1 cellular context compared by ENCODE assay signal in the genomic region with DNA sequence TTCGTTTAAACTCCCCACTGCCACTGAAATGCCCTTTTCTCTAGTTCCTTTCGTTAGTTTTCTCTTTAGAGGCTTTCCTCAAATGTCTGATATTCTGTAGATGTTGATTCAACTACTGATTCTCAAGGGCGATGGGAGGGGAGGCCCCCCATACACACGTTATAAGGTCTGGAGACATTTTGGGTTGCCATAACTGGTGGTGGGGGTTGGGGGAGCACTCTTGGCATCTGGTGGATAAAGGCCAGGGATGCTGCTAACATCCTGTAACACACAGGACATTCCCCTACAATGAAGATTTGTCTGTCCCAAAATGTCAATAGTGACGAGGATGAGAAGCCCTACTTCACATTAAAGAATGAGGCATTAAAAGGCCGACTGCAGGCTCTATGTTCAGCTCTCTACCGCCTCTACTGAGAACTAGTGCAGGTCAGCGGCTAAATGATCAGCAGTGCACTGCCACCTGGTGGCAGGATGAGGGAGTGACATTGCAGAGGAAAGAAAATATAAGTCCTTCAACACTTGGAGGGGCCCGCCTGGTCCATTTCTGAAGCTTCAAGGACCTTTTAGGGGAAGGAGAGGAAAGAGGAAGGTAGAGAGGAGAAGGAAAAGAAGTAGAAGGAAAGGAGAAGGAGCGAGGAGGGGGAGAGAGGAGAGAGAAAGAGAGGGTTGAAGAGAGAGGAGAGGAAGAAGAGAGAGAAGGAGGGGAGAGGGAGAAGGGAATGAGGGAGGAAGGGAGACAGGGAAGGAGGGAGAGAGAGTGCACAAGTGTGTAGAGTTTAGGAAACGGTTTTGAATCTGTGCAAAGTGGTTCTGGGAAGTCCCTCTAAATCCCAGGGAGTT.
A peak's percentile ranks its signal among the peaks of the same experiment; 100 is the strongest.
TF ChIP-seq lines count a peak whose summit lies in the region.

No MANE protein-coding gene starts in this region.

TF ChIP-seq in HEK293, 187 proteins besides CTCF, POLR2A, EP300 and RAD21 (continued from another document and continues in another):
- TF ChIP-seq ZSCAN30 (tag by site-specific recombination; IDR thresholded peaks at IDR 0.05) (peak; percentile 89), ZNF114 (tag by site-specific recombination; IDR thresholded peaks at IDR 0.05) (no peak), TCF7L2 (IDR thresholded peaks at IDR 0.05; ENCODE audit: borderline replicate concordance, low read depth, low read length) (no peak), ZBTB21 (tag by site-specific recombination; IDR thresholded peaks at IDR 0.05) (no peak), ZIC2 (tag by site-specific recombination; IDR thresholded peaks at IDR 0.05) (no peak), ZNF175 (tag by site-specific recombination; IDR thresholded peaks at IDR 0.05) (no peak), SCRT2 (tag by site-specific recombination; IDR thresholded peaks at IDR 0.05) (no peak), PRDM1 (tag by site-specific recombination; IDR thresholded peaks at IDR 0.05) (peak; percentile 82), ZNF664 (tag by site-specific recombination; IDR thresholded peaks at IDR 0.05) (no peak), ZNF521 (tag by site-specific recombination; IDR thresholded peaks at IDR 0.05) (no peak), HOXD13 (CRISPR knock-in tag; IDR thresholded peaks at IDR 0.05; ENCODE audit: borderline replicate concordance) (no peak), ZNF221 (tag by site-specific recombination; IDR thresholded peaks at IDR 0.05; ENCODE audit: borderline replicate concordance) (no peak), ZNF2 (tag by site-specific recombination; IDR thresholded peaks at IDR 0.05) (peak; percentile 68; the same call in 1 of the 2 replicates), ZBTB17 (tag by site-specific recombination; IDR thresholded peaks at IDR 0.05) (peak; percentile 49; the same call in 1 of the 2 replicates), BCL11B (tag by site-specific recombination; IDR thresholded peaks at IDR 0.05; ENCODE audit: low read depth) (no peak), GLIS2 (tag by site-specific recombination; IDR thresholded peaks at IDR 0.05) (no peak), ZNF146 (tag by site-specific recombination; IDR thresholded peaks at IDR 0.05) (no peak), ZNF394 (tag by site-specific recombination; IDR thresholded peaks at IDR 0.05; ENCODE audit: borderline replicate concordance) (no peak), FEZF1 (tag by site-specific recombination; IDR thresholded peaks at IDR 0.05) (peak; percentile 40), ZNF837 (tag by site-specific recombination; IDR thresholded peaks at IDR 0.05) (no peak), ZNF223 (tag by site-specific recombination; IDR thresholded peaks at IDR 0.05) (no peak), ZNF157 (tag by site-specific recombination; IDR thresholded peaks at IDR 0.05) (no peak), ZNF561 (tag by site-specific recombination; IDR thresholded peaks at IDR 0.05; ENCODE audit: borderline replicate concordance) (no peak), MZF1 (tag by site-specific recombination; IDR thresholded peaks at IDR 0.05; ENCODE audit: borderline replicate concordance) (no peak), ZNF610 (tag by site-specific recombination; IDR thresholded peaks at IDR 0.05; ENCODE audit: borderline replicate concordance) (no peak), HOXC10 (CRISPR knock-in tag; IDR thresholded peaks at IDR 0.05) (no peak), EGR2 (tag by site-specific recombination; IDR thresholded peaks at IDR 0.05; ENCODE audit: low read depth) (no peak)
- TF ChIP-seq, protein P1, sequence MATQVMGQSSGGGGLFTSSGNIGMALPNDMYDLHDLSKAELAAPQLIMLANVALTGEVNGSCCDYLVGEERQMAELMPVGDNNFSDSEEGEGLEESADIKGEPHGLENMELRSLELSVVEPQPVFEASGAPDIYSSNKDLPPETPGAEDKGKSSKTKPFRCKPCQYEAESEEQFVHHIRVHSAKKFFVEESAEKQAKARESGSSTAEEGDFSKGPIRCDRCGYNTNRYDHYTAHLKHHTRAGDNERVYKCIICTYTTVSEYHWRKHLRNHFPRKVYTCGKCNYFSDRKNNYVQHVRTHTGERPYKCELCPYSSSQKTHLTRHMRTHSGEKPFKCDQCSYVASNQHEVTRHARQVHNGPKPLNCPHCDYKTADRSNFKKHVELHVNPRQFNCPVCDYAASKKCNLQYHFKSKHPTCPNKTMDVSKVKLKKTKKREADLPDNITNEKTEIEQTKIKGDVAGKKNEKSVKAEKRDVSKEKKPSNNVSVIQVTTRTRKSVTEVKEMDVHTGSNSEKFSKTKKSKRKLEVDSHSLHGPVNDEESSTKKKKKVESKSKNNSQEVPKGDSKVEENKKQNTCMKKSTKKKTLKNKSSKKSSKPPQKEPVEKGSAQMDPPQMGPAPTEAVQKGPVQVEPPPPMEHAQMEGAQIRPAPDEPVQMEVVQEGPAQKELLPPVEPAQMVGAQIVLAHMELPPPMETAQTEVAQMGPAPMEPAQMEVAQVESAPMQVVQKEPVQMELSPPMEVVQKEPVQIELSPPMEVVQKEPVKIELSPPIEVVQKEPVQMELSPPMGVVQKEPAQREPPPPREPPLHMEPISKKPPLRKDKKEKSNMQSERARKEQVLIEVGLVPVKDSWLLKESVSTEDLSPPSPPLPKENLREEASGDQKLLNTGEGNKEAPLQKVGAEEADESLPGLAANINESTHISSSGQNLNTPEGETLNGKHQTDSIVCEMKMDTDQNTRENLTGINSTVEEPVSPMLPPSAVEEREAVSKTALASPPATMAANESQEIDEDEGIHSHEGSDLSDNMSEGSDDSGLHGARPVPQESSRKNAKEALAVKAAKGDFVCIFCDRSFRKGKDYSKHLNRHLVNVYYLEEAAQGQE (tag by site-specific recombination; IDR thresholded peaks at IDR 0.05), result no peak
- TF ChIP-seq, protein P2, sequence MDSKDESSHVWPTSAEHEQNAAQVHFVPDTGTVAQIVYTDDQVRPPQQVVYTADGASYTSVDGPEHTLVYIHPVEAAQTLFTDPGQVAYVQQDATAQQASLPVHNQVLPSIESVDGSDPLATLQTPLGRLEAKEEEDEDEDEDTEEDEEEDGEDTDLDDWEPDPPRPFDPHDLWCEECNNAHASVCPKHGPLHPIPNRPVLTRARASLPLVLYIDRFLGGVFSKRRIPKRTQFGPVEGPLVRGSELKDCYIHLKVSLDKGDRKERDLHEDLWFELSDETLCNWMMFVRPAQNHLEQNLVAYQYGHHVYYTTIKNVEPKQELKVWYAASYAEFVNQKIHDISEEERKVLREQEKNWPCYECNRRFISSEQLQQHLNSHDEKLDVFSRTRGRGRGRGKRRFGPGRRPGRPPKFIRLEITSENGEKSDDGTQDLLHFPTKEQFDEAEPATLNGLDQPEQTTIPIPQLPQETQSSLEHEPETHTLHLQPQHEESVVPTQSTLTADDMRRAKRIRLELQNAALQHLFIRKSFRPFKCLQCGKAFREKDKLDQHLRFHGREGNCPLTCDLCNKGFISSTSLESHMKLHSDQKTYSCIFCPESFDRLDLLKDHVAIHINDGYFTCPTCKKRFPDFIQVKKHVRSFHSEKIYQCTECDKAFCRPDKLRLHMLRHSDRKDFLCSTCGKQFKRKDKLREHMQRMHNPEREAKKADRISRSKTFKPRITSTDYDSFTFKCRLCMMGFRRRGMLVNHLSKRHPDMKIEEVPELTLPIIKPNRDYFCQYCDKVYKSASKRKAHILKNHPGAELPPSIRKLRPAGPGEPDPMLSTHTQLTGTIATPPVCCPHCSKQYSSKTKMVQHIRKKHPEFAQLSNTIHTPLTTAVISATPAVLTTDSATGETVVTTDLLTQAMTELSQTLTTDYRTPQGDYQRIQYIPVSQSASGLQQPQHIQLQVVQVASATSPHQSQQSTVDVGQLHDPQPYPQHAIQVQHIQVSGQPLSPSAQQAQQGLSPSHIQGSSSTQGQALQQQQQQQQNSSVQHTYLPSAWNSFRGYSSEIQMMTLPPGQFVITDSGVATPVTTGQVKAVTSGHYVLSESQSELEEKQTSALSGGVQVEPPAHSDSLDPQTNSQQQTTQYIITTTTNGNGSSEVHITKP (tag by site-specific recombination; IDR thresholded peaks at IDR 0.05), result peak; percentile 74
- TF ChIP-seq, protein P3, sequence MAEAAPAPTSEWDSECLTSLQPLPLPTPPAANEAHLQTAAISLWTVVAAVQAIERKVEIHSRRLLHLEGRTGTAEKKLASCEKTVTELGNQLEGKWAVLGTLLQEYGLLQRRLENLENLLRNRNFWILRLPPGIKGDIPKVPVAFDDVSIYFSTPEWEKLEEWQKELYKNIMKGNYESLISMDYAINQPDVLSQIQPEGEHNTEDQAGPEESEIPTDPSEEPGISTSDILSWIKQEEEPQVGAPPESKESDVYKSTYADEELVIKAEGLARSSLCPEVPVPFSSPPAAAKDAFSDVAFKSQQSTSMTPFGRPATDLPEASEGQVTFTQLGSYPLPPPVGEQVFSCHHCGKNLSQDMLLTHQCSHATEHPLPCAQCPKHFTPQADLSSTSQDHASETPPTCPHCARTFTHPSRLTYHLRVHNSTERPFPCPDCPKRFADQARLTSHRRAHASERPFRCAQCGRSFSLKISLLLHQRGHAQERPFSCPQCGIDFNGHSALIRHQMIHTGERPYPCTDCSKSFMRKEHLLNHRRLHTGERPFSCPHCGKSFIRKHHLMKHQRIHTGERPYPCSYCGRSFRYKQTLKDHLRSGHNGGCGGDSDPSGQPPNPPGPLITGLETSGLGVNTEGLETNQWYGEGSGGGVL (tag by site-specific recombination; IDR thresholded peaks at IDR 0.05), result no peak
- TF ChIP-seq, protein P4, sequence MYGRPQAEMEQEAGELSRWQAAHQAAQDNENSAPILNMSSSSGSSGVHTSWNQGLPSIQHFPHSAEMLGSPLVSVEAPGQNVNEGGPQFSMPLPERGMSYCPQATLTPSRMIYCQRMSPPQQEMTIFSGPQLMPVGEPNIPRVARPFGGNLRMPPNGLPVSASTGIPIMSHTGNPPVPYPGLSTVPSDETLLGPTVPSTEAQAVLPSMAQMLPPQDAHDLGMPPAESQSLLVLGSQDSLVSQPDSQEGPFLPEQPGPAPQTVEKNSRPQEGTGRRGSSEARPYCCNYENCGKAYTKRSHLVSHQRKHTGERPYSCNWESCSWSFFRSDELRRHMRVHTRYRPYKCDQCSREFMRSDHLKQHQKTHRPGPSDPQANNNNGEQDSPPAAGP (tag by site-specific recombination; IDR thresholded peaks at IDR 0.05), result no peak
- TF ChIP-seq, protein P5, sequence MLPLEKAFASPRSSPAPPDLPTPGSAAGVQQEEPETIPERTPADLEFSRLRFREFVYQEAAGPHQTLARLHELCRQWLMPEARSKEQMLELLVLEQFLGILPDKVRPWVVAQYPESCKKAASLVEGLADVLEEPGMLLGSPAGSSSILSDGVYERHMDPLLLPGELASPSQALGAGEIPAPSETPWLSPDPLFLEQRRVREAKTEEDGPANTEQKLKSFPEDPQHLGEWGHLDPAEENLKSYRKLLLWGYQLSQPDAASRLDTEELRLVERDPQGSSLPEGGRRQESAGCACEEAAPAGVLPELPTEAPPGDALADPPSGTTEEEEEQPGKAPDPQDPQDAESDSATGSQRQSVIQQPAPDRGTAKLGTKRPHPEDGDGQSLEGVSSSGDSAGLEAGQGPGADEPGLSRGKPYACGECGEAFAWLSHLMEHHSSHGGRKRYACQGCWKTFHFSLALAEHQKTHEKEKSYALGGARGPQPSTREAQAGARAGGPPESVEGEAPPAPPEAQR (tag by site-specific recombination; IDR thresholded peaks at IDR 0.05), result no peak
- TF ChIP-seq, protein P6, sequence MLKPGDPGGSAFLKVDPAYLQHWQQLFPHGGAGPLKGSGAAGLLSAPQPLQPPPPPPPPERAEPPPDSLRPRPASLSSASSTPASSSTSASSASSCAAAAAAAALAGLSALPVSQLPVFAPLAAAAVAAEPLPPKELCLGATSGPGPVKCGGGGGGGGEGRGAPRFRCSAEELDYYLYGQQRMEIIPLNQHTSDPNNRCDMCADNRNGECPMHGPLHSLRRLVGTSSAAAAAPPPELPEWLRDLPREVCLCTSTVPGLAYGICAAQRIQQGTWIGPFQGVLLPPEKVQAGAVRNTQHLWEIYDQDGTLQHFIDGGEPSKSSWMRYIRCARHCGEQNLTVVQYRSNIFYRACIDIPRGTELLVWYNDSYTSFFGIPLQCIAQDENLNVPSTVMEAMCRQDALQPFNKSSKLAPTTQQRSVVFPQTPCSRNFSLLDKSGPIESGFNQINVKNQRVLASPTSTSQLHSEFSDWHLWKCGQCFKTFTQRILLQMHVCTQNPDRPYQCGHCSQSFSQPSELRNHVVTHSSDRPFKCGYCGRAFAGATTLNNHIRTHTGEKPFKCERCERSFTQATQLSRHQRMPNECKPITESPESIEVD (tag by site-specific recombination; IDR thresholded peaks at IDR 0.05), result no peak
- TF ChIP-seq, protein P7, sequence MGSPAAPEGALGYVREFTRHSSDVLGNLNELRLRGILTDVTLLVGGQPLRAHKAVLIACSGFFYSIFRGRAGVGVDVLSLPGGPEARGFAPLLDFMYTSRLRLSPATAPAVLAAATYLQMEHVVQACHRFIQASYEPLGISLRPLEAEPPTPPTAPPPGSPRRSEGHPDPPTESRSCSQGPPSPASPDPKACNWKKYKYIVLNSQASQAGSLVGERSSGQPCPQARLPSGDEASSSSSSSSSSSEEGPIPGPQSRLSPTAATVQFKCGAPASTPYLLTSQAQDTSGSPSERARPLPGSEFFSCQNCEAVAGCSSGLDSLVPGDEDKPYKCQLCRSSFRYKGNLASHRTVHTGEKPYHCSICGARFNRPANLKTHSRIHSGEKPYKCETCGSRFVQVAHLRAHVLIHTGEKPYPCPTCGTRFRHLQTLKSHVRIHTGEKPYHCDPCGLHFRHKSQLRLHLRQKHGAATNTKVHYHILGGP (tag by site-specific recombination; IDR thresholded peaks at IDR 0.05), result no peak
- TF ChIP-seq, protein P8, sequence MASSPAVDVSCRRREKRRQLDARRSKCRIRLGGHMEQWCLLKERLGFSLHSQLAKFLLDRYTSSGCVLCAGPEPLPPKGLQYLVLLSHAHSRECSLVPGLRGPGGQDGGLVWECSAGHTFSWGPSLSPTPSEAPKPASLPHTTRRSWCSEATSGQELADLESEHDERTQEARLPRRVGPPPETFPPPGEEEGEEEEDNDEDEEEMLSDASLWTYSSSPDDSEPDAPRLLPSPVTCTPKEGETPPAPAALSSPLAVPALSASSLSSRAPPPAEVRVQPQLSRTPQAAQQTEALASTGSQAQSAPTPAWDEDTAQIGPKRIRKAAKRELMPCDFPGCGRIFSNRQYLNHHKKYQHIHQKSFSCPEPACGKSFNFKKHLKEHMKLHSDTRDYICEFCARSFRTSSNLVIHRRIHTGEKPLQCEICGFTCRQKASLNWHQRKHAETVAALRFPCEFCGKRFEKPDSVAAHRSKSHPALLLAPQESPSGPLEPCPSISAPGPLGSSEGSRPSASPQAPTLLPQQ (tag by site-specific recombination; IDR thresholded peaks at IDR 0.05), result peak; percentile 96
- TF ChIP-seq, protein P9, sequence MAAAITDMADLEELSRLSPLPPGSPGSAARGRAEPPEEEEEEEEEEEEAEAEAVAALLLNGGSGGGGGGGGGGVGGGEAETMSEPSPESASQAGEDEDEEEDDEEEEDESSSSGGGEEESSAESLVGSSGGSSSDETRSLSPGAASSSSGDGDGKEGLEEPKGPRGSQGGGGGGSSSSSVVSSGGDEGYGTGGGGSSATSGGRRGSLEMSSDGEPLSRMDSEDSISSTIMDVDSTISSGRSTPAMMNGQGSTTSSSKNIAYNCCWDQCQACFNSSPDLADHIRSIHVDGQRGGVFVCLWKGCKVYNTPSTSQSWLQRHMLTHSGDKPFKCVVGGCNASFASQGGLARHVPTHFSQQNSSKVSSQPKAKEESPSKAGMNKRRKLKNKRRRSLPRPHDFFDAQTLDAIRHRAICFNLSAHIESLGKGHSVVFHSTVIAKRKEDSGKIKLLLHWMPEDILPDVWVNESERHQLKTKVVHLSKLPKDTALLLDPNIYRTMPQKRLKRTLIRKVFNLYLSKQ (tag by site-specific recombination; IDR thresholded peaks at IDR 0.05; ENCODE audit: borderline replicate concordance), result no peak
- TF ChIP-seq, protein P10, sequence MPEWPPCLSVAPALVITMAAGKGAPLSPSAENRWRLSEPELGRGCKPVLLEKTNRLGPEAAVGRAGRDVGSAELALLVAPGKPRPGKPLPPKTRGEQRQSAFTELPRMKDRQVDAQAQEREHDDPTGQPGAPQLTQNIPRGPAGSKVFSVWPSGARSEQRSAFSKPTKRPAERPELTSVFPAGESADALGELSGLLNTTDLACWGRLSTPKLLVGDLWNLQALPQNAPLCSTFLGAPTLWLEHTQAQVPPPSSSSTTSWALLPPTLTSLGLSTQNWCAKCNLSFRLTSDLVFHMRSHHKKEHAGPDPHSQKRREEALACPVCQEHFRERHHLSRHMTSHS (tag by site-specific recombination; IDR thresholded peaks at IDR 0.05), result no peak
